ENCODE assay signal across 13 cellular contexts in genomic region chr11:106086850-106087249, GRCh38. TPM values are rescaled to one million over a fixed set of nuclear protein-coding genes. Genes with fewer than 3 reads are reported as not detected.
DNase-seq lines count a peak whose midpoint lies in the region; ATAC-seq and TF ChIP-seq lines count a peak whose summit lies in the region.
"Had no signal": no experiment of that assay in that cellular context is flagged by ENCODE, and none has a peak within 500 bp of the region (broad histone marks: within the 10 kb centered on the region; RNA-seq: fewer than 3 reads in every experiment).

No MANE protein-coding gene starts in this region.

- no peaks in the 10 kb centered on the region for H3K9me3 Mint-ChIP-seq in activated T-cell treated with anti-CD3 and anti-CD28 coated beads, Interleukin-2, amount 50 U/mL, for 24 hours
- no peaks in the 10 kb centered on the region for H3K9me3 Mint-ChIP-seq in activated T-cell treated with anti-CD3 and anti-CD28 coated beads, Interleukin-2, amount 50 U/mL, for 4 hours
- no peaks in the 10 kb centered on the region for H3K9me3 Mint-ChIP-seq in type B pancreatic cell

- peaks cover 86% of the 10 kb centered on the region for H3K36me3 Mint-ChIP-seq in activated T-cell treated with anti-CD3 and anti-CD28 coated beads, Interleukin-2, amount 50 U/mL, for 24 hours (ENCODE audit: low read depth)
- peaks cover 18% of the 10 kb centered on the region for H3K36me3 Mint-ChIP-seq in activated T-cell treated with anti-CD3 and anti-CD28 coated beads, Interleukin-2, amount 50 U/mL, for 4 hours (ENCODE audit: insufficient read depth)
- peaks cover 47% of the 10 kb centered on the region for H3K36me3 Mint-ChIP-seq in type B pancreatic cell

- WGBS in body of pancreas, 2 donors, result 20 to 22% methylated on average over 2 of the region's 2 CpGs

- TF ChIP-seq POLR2A in body of pancreas (IDR thresholded peaks at IDR 0.05), result no peak

- H3K4me1 ChIP-seq in body of pancreas, result peaks cover 41% of the 10 kb centered on the region

- H3K27ac Mint-ChIP-seq in activated T-cell treated with anti-CD3 and anti-CD28 coated beads, Interleukin-2, amount 50 U/mL, for 24 hours, result peak overlapping the region; percentile 30
- H3K27ac Mint-ChIP-seq in type B pancreatic cell, result peak overlapping the region; percentile 1

- peaks cover 69% of the 10 kb centered on the region for H3K4me1 Mint-ChIP-seq in activated T-cell treated with anti-CD3 and anti-CD28 coated beads, Interleukin-2, amount 50 U/mL, for 24 hours (ENCODE audit: low read depth)
- H3K4me1 Mint-ChIP-seq in activated T-cell treated with anti-CD3 and anti-CD28 coated beads, Interleukin-2, amount 50 U/mL, for 4 hours (ENCODE audit: low read depth), result peaks cover 67% of the 10 kb centered on the region
- H3K4me1 Mint-ChIP-seq in type B pancreatic cell (ENCODE audit: unreplicated experiment), result peaks cover 31% of the 10 kb centered on the region

- no peak overlapping the region for H3K4me3 Mint-ChIP-seq in activated T-cell treated with anti-CD3 and anti-CD28 coated beads, Interleukin-2, amount 50 U/mL, for 24 hours
- H3K4me3 Mint-ChIP-seq in activated T-cell treated with anti-CD3 and anti-CD28 coated beads, Interleukin-2, amount 50 U/mL, for 4 hours, result no peak overlapping the region
- no peak overlapping the region for H3K4me3 Mint-ChIP-seq in type B pancreatic cell

- no peaks in the 10 kb centered on the region for H3K27me3 Mint-ChIP-seq in activated T-cell treated with anti-CD3 and anti-CD28 coated beads, Interleukin-2, amount 50 U/mL, for 24 hours
- H3K27me3 Mint-ChIP-seq in activated T-cell treated with anti-CD3 and anti-CD28 coated beads, Interleukin-2, amount 50 U/mL, for 4 hours (ENCODE audit: low read depth), result no peaks in the 10 kb centered on the region
- no peaks in the 10 kb centered on the region for H3K27me3 Mint-ChIP-seq in type B pancreatic cell

- TF ChIP-seq CTCF in body of pancreas (IDR thresholded peaks at IDR 0.05) (no peak), type B pancreatic cell (conservative IDR thresholded peaks at IDR 0.05) (no peak)

- H3K36me3 ChIP-seq in body of pancreas (replicated peaks in 1 of 2; ENCODE audit: insufficient read depth in 1 of 2, low read depth in 2 of 2), result peaks cover 0 to 4% of the 10 kb centered on the region in 2 donors

- no peak for ATAC-seq in activated T-cell treated with anti-CD3 and anti-CD28 coated beads, Interleukin-2, amount 50 U/mL, for 4 hours
- peak; percentile 27 for ATAC-seq in body of pancreas
- no peak for ATAC-seq in GM21390 (IDR thresholded peaks at IDR 0.05; ENCODE audit: unreplicated experiment)

- peak overlapping the region in 3 of 4 donors; percentile 2 to 40 (median 3) for H3K27ac ChIP-seq in body of pancreas
- H3K27ac ChIP-seq: KMS-11, testis had no signal

- intact Hi-C loops in body of pancreas (cut with DNase I), result no loop called here

- H3K27me3 ChIP-seq in body of pancreas, result no peaks in the 10 kb centered on the region
- H3K27me3 ChIP-seq: testis had no signal

- no peak overlapping the region for H3K4me3 ChIP-seq in body of pancreas
- H3K4me3 ChIP-seq: skin epidermis, testis had no signal

- DNase-seq in activated T-cell treated with anti-CD3 and anti-CD28 coated beads, Interleukin-2, amount 50 U/mL, for 24 hours, result no peak
- DNase-seq in activated T-cell treated with anti-CD3 and anti-CD28 coated beads, Interleukin-2, amount 50 U/mL, for 4 hours, result no peak
- DNase-seq in body of pancreas (no peak), inferior parietal cortex (ENCODE audit: extremely low spot score) (peak; percentile 56), type B pancreatic cell (ENCODE audit: extremely low spot score, unreplicated experiment) (no peak), T-helper 2 cell (no peak)
- DNase-seq in activated CD4-positive, CD25-positive, alpha-beta regulatory T cell (lab: John Stamatoyannopoulos, UW), result no peak
- DNase-seq: activated CD4-positive, alpha-beta T cell treated with anti-CD3 and anti-CD28 coated beads for 1 hour; NCI-H187 treated with DMSO at 0.1 percent for 48 hours; testis had no signal

- H3K9me3 ChIP-seq in body of pancreas, result no peaks in the 10 kb centered on the region
- H3K9me3 ChIP-seq: testis had no signal

RNA-seq across cellular contexts. Expression of gene AASDHPPT, which starts 9.4 kb away (rescaled TPM):
- 10 to 100 TPM; 49.4 to 55.9 (median 50.2) TPM for total RNA-seq in activated T-cell treated with anti-CD3 and anti-CD28 coated beads, Interleukin-2, amount 50 U/mL, for 4 hours
- total RNA-seq in body of pancreas (10 to 100 TPM; 22.1 to 25.2 TPM), type B pancreatic cell (ENCODE audit: low replicate concordance) (46.0 and 54.0 TPM in 2 replicates)

RNA-seq across cellular contexts. Expression of gene KBTBD3, which starts 9.7 kb away (rescaled TPM):
- total RNA-seq in activated T-cell treated with anti-CD3 and anti-CD28 coated beads, Interleukin-2, amount 50 U/mL, for 4 hours, result 1 to 10 TPM in 2 of 3 donors, under 1 TPM in 1; 0.61 to 2.4 (median 1.9) TPM
- total RNA-seq in body of pancreas, result 1 to 10 TPM; 2.0 to 5.7 TPM
- 2.9 and 8.6 TPM in 2 replicates for total RNA-seq in type B pancreatic cell (ENCODE audit: low replicate concordance)
